In genomic region chr16:67109407-67110135, GRCh38 we compare ENCODE assay signal across 8 cellular contexts. TPM values are rescaled to one million over a fixed set of nuclear protein-coding genes. Genes with fewer than 3 reads are reported as not detected.
DNase-seq lines count a peak whose midpoint lies in the region; ATAC-seq and TF ChIP-seq lines count a peak whose summit lies in the region.

PHAF1 (plus strand) TSS chr16:67109941; CDS start chr16:67110176, 235 bp downstream.

- peak within 1 kb of the TSS; percentile 94 for H3K18ac ChIP-seq in IMR-90 (ENCODE audit: low read depth, low read length)

- peak within 1 kb of the TSS; percentile 94 for H2BK5ac ChIP-seq in IMR-90 (ENCODE audit: low read depth, low read length, poor library complexity, severe bottlenecking)

- no peaks in the 10 kb centered on the region for H3K27me3 ChIP-seq in IMR-90 (ENCODE audit: control insufficient read depth, insufficient read depth, low read length)
- H3K27me3 ChIP-seq in mononuclear cell (ENCODE audit: insufficient read depth, low read length), result no peaks in the 10 kb centered on the region

- CTCF ChIA-PET in IMR-90 (lab: Yijun Ruan, JAX), result interaction anchor here (1.2 kb wide), 1 partner anchor 46 kb away, joined by 3 read pairs; no protein-coding TSS in a partner anchor

- no peaks in the 10 kb centered on the region for H3K9me3 ChIP-seq in IMR-90 (ENCODE audit: control insufficient read depth, insufficient read depth, low read length)
- no peaks in the 10 kb centered on the region for H3K9me3 ChIP-seq in mononuclear cell (ENCODE audit: low read depth, low read length)

- H2AK5ac ChIP-seq in IMR-90 (ENCODE audit: low read depth, low read length), result peak within 1 kb of the TSS; percentile 91

- peak within 1 kb of the TSS; percentile 77 for H4K91ac ChIP-seq in IMR-90 (ENCODE audit: insufficient read depth, low read depth, low read length)

- peaks cover 21% of the 10 kb centered on the region; the same call in 1 of the 2 replicates for H4K20me1 ChIP-seq in IMR-90 (ENCODE audit: insufficient read depth, low read length)

- no peaks in the 10 kb centered on the region for H3K36me3 ChIP-seq in IMR-90 (ENCODE audit: control insufficient read depth, insufficient read depth, low read length)

- no peak for TF ChIP-seq POLR2A in IMR-90 (IDR thresholded peaks at IDR 0.05; ENCODE audit: low read depth, low read length)

- ATAC-seq in GM21526 (IDR thresholded peaks at IDR 0.05; ENCODE audit: low FRiP score, unreplicated experiment) (peak; percentile 71), IMR-90 (ENCODE audit: low read depth) (peak; percentile 100)

- H4K8ac ChIP-seq in IMR-90 (ENCODE audit: low read depth in 2 of 2, low read length in 2 of 2), result peak within 1 kb of the TSS; percentile 76 to 100

- peak within 1 kb of the TSS; percentile 99 for H3K4ac ChIP-seq in IMR-90 (ENCODE audit: low read depth, low read length)

- peak within 1 kb of the TSS; percentile 100 for H3K14ac ChIP-seq in IMR-90 (replicated peaks; ENCODE audit: low read depth, low read length)

- H3K4me1 ChIP-seq in IMR-90 (ENCODE audit: control insufficient read depth, insufficient read depth, low read length) (peaks cover 12% of the 10 kb centered on the region), mononuclear cell (ENCODE audit: insufficient read depth, low read length) (peaks cover 54% of the 10 kb centered on the region)

- in situ Hi-C loops in IMR-90 (cut with MboI; ENCODE audit: low sequenced_read_pairs), result no loop called here

- intact Hi-C loops in IMR-90 (cut with micrococcal nuclease), result no loop called here

- dilution Hi-C loops in IMR-90 (cut with HindIII; ENCODE audit: low sequenced_read_pairs, unreplicated experiment), result no loop called here

- H3K4me3 ChIP-seq in IMR-90 (ENCODE audit: insufficient read depth, low read depth, low read length), result peak within 1 kb of the TSS; percentile 85
- peak within 1 kb of the TSS; percentile 96 for H3K4me3 ChIP-seq in epithelial cell of esophagus (ENCODE audit: low read length)
- H3K4me3 ChIP-seq in mononuclear cell (ENCODE audit: low read length), result peak within 1 kb of the TSS; percentile 87

- peak within 1 kb of the TSS; percentile 58; the same call in 1 of the 2 replicates for H2BK20ac ChIP-seq in IMR-90 (ENCODE audit: low read depth, low read length)

- POLR2A ChIA-PET in IMR-90 (lab: Charles Lee; ENCODE audit: unreplicated experiment), result no interaction called here

- no peak for TF ChIP-seq CTCF in IMR-90 (conservative IDR thresholded peaks at IDR 0.05; ENCODE audit: low read depth, low read length)
- TF ChIP-seq CTCF in epithelial cell of esophagus (IDR thresholded peaks at IDR 0.05; ENCODE audit: insufficient read depth, low read depth, low read length, missing control alignments), result no peak

- peak within 1 kb of the TSS; percentile 96 for H3K4me2 ChIP-seq in IMR-90 (ENCODE audit: low read depth, low read length)

- peaks cover 26 to 47% of the 10 kb centered on the region in 2 experiments for H3K79me1 ChIP-seq in IMR-90 (ENCODE audit: low read depth in 1 of 2, low read length in 2 of 2)

- H3K27ac ChIP-seq in IMR-90 (ENCODE audit: insufficient read depth, low read length), result peak within 1 kb of the TSS; percentile 76

- peak within 1 kb of the TSS; percentile 99 for H4K5ac ChIP-seq in IMR-90 (ENCODE audit: low read depth, low read length)

- H2AFZ ChIP-seq in IMR-90 (replicated peaks; ENCODE audit: low read length, poor library complexity), result peak within 1 kb of the TSS; percentile 99

- H3K9me1 ChIP-seq in IMR-90 (ENCODE audit: insufficient read depth, low read length), result peaks cover 4% of the 10 kb centered on the region

- WGBS in IMR-90 (ENCODE audit: extremely low coverage in 2 of 2, insufficient read length in 1 of 2), 2 experiments, result 8% methylated on average over 18 of the region's 63 CpGs; no CpG with 5 or more reads in 1 of the 2 experiments

- peak within 1 kb of the TSS; percentile 99 for H3K23ac ChIP-seq in IMR-90 (ENCODE audit: low read depth, low read length)

- peak within 1 kb of the TSS; percentile 94 for H3K9ac ChIP-seq in IMR-90 (ENCODE audit: low read depth, low read length)

- peak within 1 kb of the TSS; percentile 93 for H2AK9ac ChIP-seq in IMR-90 (replicated peaks; ENCODE audit: low read depth, low read length, poor library complexity)

- no TSS peak for BruUV-seq in IMR-90 (replicated peaks; lab: Mats Ljungman, UMichigan)

- peak; percentile 96 for DNase-seq in DMS 273 (lab: John Stamatoyannopoulos, UW; ENCODE audit: unreplicated experiment)
- DNase-seq in IMR-90, result peak; percentile 83
- DNase-seq in OCI-M1 (lab: John Stamatoyannopoulos, UW), result peak; percentile 95
- peak; percentile 95 for DNase-seq in activated T-cell treated with anti-CD3 and anti-CD28 coated beads for 4 hours
- DNase-seq in epithelial cell of esophagus (ENCODE audit: low read depth), result peak; percentile 95
- DNase-seq in stimulated activated CD8-positive, alpha-beta memory T cell treated with anti-CD3 and anti-CD28 coated beads, Interleukin-2, amount 100 ng/mL, for 48 hours (ENCODE audit: low read depth in 2 of 2), result peak; percentile 96 to 97

- peak within 1 kb of the TSS; percentile 87 for H2BK120ac ChIP-seq in IMR-90 (ENCODE audit: low read depth, low read length)

- H3K56ac ChIP-seq in IMR-90 (ENCODE audit: extremely low read depth, insufficient read depth, low read length), result peak within 1 kb of the TSS; percentile 82

- no peak for TF ChIP-seq RAD21 in IMR-90 (IDR thresholded peaks at IDR 0.05; ENCODE audit: low read length)

- peak within 1 kb of the TSS; percentile 18; the same call in 2 of the 3 replicates for H2BK15ac ChIP-seq in IMR-90 (ENCODE audit: low read depth, low read length)

TF ChIP-seq in IMR-90, 13 proteins besides CTCF, POLR2A, EP300 and RAD21:
- TF ChIP-seq MXI1 (IDR thresholded peaks at IDR 0.05; ENCODE audit: borderline replicate concordance, low read depth, low read length) (0 out of 2 replicates have a peak, but pooled peaks have one; percentile 18), MAZ (IDR thresholded peaks at IDR 0.05; ENCODE audit: borderline replicate concordance, low read depth, low read length) (peak; percentile 31; the same call in 1 of the 2 replicates), BHLHE40 (IDR thresholded peaks at IDR 0.05; ENCODE audit: low read depth, low read length) (peak; percentile 63; the same call in 1 of the 2 replicates)
- TF ChIP-seq, protein P1, sequence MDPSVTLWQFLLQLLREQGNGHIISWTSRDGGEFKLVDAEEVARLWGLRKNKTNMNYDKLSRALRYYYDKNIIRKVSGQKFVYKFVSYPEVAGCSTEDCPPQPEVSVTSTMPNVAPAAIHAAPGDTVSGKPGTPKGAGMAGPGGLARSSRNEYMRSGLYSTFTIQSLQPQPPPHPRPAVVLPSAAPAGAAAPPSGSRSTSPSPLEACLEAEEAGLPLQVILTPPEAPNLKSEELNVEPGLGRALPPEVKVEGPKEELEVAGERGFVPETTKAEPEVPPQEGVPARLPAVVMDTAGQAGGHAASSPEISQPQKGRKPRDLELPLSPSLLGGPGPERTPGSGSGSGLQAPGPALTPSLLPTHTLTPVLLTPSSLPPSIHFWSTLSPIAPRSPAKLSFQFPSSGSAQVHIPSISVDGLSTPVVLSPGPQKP (IDR thresholded peaks at IDR 0.05; ENCODE audit: borderline replicate concordance, low read depth, low read length), result no peak

RNA-seq across cellular contexts. Expression of gene PHAF1, which starts in this region (rescaled TPM):
- total RNA-seq in IMR-90 (2012; rRNA removed) (13.1 and 14.0 TPM in 2 replicates), mononuclear cell (32.5 TPM)
- polyA plus RNA-seq in IMR-90 (2012; rRNA removed), result 19.8 and 22.5 TPM in 2 replicates
- polyA plus RNA-seq in IMR-90 (2012; cell fraction: cytosol; rRNA removed), result 7.4 and 11.3 TPM in 2 replicates
- 26.7 and 31.4 TPM in 2 replicates for polyA plus RNA-seq in IMR-90 (2012; cell fraction: nucleus; rRNA removed; ENCODE audit: low replicate concordance)

Comparison
In these comparisons a context has a peak if more than half of its experiments do, and no peak if none do; other contexts are left out.
1. Peak in every context shown above with its lines: DNase-seq, ATAC-seq, H3K4me3 ChIP-seq and H3K27ac ChIP-seq.